1 cellular context compared by ENCODE assay signal in genomic region chr1:151370211-151370911, GRCh38.
TF ChIP-seq lines count a peak whose summit lies in the region.

No MANE protein-coding gene starts in this region.

TF ChIP-seq in HepG2, 621 proteins besides CTCF, POLR2A, EP300 and RAD21:
- TF ChIP-seq, protein P1, sequence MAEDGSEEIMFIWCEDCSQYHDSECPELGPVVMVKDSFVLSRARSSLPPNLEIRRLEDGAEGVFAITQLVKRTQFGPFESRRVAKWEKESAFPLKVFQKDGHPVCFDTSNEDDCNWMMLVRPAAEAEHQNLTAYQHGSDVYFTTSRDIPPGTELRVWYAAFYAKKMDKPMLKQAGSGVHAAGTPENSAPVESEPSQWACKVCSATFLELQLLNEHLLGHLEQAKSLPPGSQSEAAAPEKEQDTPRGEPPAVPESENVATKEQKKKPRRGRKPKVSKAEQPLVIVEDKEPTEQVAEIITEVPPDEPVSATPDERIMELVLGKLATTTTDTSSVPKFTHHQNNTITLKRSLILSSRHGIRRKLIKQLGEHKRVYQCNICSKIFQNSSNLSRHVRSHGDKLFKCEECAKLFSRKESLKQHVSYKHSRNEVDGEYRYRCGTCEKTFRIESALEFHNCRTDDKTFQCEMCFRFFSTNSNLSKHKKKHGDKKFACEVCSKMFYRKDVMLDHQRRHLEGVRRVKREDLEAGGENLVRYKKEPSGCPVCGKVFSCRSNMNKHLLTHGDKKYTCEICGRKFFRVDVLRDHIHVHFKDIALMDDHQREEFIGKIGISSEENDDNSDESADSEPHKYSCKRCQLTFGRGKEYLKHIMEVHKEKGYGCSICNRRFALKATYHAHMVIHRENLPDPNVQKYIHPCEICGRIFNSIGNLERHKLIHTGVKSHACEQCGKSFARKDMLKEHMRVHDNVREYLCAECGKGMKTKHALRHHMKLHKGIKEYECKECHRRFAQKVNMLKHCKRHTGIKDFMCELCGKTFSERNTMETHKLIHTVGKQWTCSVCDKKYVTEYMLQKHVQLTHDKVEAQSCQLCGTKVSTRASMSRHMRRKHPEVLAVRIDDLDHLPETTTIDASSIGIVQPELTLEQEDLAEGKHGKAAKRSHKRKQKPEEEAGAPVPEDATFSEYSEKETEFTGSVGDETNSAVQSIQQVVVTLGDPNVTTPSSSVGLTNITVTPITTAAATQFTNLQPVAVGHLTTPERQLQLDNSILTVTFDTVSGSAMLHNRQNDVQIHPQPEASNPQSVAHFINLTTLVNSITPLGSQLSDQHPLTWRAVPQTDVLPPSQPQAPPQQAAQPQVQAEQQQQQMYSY (CRISPR knock-in tag; IDR thresholded peaks at IDR 0.05) = peak; percentile 88
- TF ChIP-seq FOXA3 (CRISPR knock-in tag; IDR thresholded peaks at IDR 0.05) = no peak
